In genomic region chr20:40416274-40416673, GRCh38 we compare ENCODE assay signal across 18 cellular contexts.
"Had no signal": no experiment of that assay in that cellular context is flagged by ENCODE, and none has a peak within 500 bp of the region (broad histone marks: within the 10 kb centered on the region; RNA-seq: fewer than 3 reads in every experiment).

No MANE protein-coding gene starts in this region.

- ATAC-seq: activated CD4-positive, alpha-beta T cell treated with anti-CD3 and anti-CD28 coated beads for 36 hours; activated naive CD8-positive, alpha-beta T cell treated with anti-CD3 and anti-CD28 coated beads, Interleukin-2, amount 50 U/mL, for 24 hours; lower lobe of right lung; stimulated activated memory B cell treated with anti-CD40 and anti-IgM and Interleukin-4, amounts not matched to agents 10 μg/mL and 1 μg/mL and 100 μg/mL, for 72 hours had no signal

- DNase-seq: activated CD4-positive, alpha-beta T cell treated with anti-CD3 and anti-CD28 coated beads for 36 hours; activated naive CD4-positive, alpha-beta T cell treated with Interleukin-2 at 50 U/mL for 16 hours; activated naive CD8-positive, alpha-beta T cell treated with anti-CD3 and anti-CD28 coated beads, Interleukin-2, amount 50 U/mL, for 24 hours; hippocampal formation; kidney glomerular epithelial cell; lower lobe of right lung; midbrain; naive B cell; posterior cingulate gyrus; SW 1271; tibial artery had no signal

- H3K27me3 ChIP-seq: ascending aorta, cardiac muscle cell, right atrium auricular region, tibial artery had no signal

- H3K9me3 ChIP-seq: ascending aorta had no signal

- H3K4me3 ChIP-seq: ascending aorta, cardiac muscle cell, lower lobe of right lung, right atrium auricular region, smooth muscle cell, tibial artery had no signal

- H3K4me3 Mint-ChIP-seq: activated CD4-positive, alpha-beta T cell treated with anti-CD3 and anti-CD28 coated beads for 36 hours; activated naive CD8-positive, alpha-beta T cell treated with anti-CD3 and anti-CD28 coated beads, Interleukin-2, amount 50 U/mL, for 24 hours; activated T-helper 1 cell treated with anti-CD3 and anti-CD28 coated beads, Interleukin-12 subunit alpha, Interleukin-12 subunit beta, Interleukin-2, Interleukin-4 antibody, amounts not matched to agents 30 ng/mL and 10 ng/mL and 1 ng/mL, durations not matched to agents 14 hours and 24 hours and 36 hours; naive B cell; stimulated activated memory B cell treated with anti-CD40 and anti-IgM and Interleukin-4, amounts not matched to agents 10 μg/mL and 1 μg/mL and 100 μg/mL, for 72 hours; T-helper 2 cell treated with Interferon-gamma antibody and Interleukin-4, amounts not matched to agents 5 μg/mL and 100 μg/mL, for 36 hours had no signal

- H3K36me3 Mint-ChIP-seq: naive B cell; stimulated activated memory B cell treated with anti-CD40 and anti-IgM and Interleukin-4, amounts not matched to agents 10 μg/mL and 1 μg/mL and 100 μg/mL, for 72 hours had no signal

- H3K27me3 Mint-ChIP-seq: stimulated activated memory B cell treated with anti-CD40 and anti-IgM and Interleukin-4, amounts not matched to agents 10 μg/mL and 1 μg/mL and 100 μg/mL, for 72 hours had no signal

- H3K27ac Mint-ChIP-seq: activated CD4-positive, alpha-beta T cell treated with anti-CD3 and anti-CD28 coated beads for 36 hours; activated naive CD8-positive, alpha-beta T cell treated with anti-CD3 and anti-CD28 coated beads, Interleukin-2, amount 50 U/mL, for 24 hours; activated T-helper 1 cell treated with anti-CD3 and anti-CD28 coated beads, Interleukin-12 subunit alpha, Interleukin-12 subunit beta, Interleukin-2, Interleukin-4 antibody, amounts not matched to agents 30 ng/mL and 10 ng/mL and 1 ng/mL, durations not matched to agents 14 hours and 24 hours and 36 hours; naive B cell; stimulated activated memory B cell treated with anti-CD40 and anti-IgM and Interleukin-4, amounts not matched to agents 10 μg/mL and 1 μg/mL and 100 μg/mL, for 72 hours; T-helper 2 cell treated with Interferon-gamma antibody and Interleukin-4, amounts not matched to agents 5 μg/mL and 100 μg/mL, for 36 hours had no signal

- H3K9me3 Mint-ChIP-seq: activated naive CD8-positive, alpha-beta T cell treated with anti-CD3 and anti-CD28 coated beads, Interleukin-2, amount 50 U/mL, for 24 hours; activated T-helper 1 cell treated with anti-CD3 and anti-CD28 coated beads, Interleukin-12 subunit alpha, Interleukin-12 subunit beta, Interleukin-2, Interleukin-4 antibody, amounts not matched to agents 30 ng/mL and 10 ng/mL and 1 ng/mL, durations not matched to agents 14 hours and 24 hours and 36 hours had no signal

- H3K4me1 ChIP-seq: ascending aorta, lower lobe of right lung, right atrium auricular region, tibial artery had no signal

- H3K4me1 Mint-ChIP-seq: activated CD4-positive, alpha-beta T cell treated with anti-CD3 and anti-CD28 coated beads for 36 hours; activated naive CD8-positive, alpha-beta T cell treated with anti-CD3 and anti-CD28 coated beads, Interleukin-2, amount 50 U/mL, for 24 hours; naive B cell; stimulated activated memory B cell treated with anti-CD40 and anti-IgM and Interleukin-4, amounts not matched to agents 10 μg/mL and 1 μg/mL and 100 μg/mL, for 72 hours had no signal

- H3K36me3 ChIP-seq: ascending aorta, cardiac muscle cell, lower lobe of right lung, right atrium auricular region, tibial artery had no signal

- H3K27ac ChIP-seq: ascending aorta, cardiac muscle cell, lower lobe of right lung, right atrium auricular region, tibial artery had no signal
